In the genomic region with DNA sequence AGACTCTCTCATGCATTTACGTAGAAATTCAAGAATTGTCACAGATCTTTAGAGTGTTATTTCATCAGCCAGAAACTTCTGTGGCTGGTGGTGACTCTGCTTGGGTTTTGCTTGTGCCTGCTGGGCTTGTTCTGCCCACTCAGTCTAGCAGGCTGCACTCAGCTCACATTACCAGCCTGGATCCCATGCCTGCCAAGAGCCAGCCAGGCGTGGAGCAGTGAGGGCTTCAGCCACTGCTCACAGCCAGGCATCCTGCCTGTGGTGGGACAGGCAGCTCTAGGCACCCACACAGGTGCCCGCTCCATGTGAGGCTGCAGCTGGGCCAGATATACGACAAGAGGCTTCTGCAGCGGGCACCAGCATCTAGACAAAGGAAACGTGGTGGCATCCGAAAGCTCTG, we compare ENCODE assay signal across 14 cellular contexts.
"Had no signal": no experiment of that assay in that cellular context is flagged by ENCODE, and none has a peak within 500 bp of the region (broad histone marks: within the 10 kb centered on the region; RNA-seq: fewer than 3 reads in every experiment).

No MANE protein-coding gene starts in this region.

- H3K4me3 ChIP-seq: gastrocnemius medialis, heart right ventricle, left lung, thoracic aorta had no signal

- H3K9me3 Mint-ChIP-seq: activated naive CD8-positive, alpha-beta T cell treated with anti-CD3 and anti-CD28 coated beads for 36 hours had no signal

- H3K36me3 ChIP-seq: gastrocnemius medialis, heart right ventricle, left lung, thoracic aorta had no signal

- H3K27me3 ChIP-seq: gastrocnemius medialis, heart right ventricle, left lung had no signal

- H3K27me3 Mint-ChIP-seq: activated B cell treated with CpG ODN at 0.5 μM for 24 hours; activated naive CD8-positive, alpha-beta T cell treated with anti-CD3 and anti-CD28 coated beads for 36 hours; memory B cell; natural killer cell treated with Interleukin-12 subunit alpha and Interleukin-12 subunit beta and Interleukin-15 and Interleukin-18, amount 100 ng/mL, for 72 hours had no signal

- ATAC-seq: gastrocnemius medialis; heart right ventricle; left lung; stimulated activated effector memory CD8-positive, alpha-beta T cell treated with anti-CD3 and anti-CD28 coated beads, Interleukin-12 subunit alpha, Interleukin-12 subunit beta, amount 100 ng/mL, for 72 hours had no signal

- H3K27ac Mint-ChIP-seq: activated B cell treated with CpG ODN at 0.5 μM for 24 hours; activated naive CD8-positive, alpha-beta T cell treated with anti-CD3 and anti-CD28 coated beads for 36 hours; memory B cell; natural killer cell treated with Interleukin-12 subunit alpha and Interleukin-12 subunit beta and Interleukin-15 and Interleukin-18, amount 100 ng/mL, for 72 hours; stimulated activated effector memory CD8-positive, alpha-beta T cell treated with anti-CD3 and anti-CD28 coated beads, Interleukin-12 subunit alpha, Interleukin-12 subunit beta, amount 100 ng/mL, for 72 hours had no signal

- DNase-seq: activated B cell treated with CpG ODN at 0.5 μM for 24 hours; activated CD4-positive, alpha-beta T cell treated with anti-CD3 and anti-CD28 coated beads for 48 hours; activated CD8-positive, alpha-beta memory T cell treated with anti-CD3 and anti-CD28 coated beads, Interleukin-2, amount 50 U/mL, for 48 hours; activated naive CD8-positive, alpha-beta T cell treated with anti-CD3 and anti-CD28 coated beads for 36 hours; dermis blood vessel endothelial cell; gastrocnemius medialis; heart right ventricle; stimulated activated CD4-positive, alpha-beta T cell treated with anti-CD3 and anti-CD28 coated beads, Interleukin-12 subunit alpha, Interleukin-12 subunit beta, amount 100 ng/mL, for 4 hours; stimulated activated CD4-positive, alpha-beta T cell treated with anti-CD3 and anti-CD28 coated beads, Interleukin-2, amount 100 ng/mL, for 24 hours had no signal

- H3K36me3 Mint-ChIP-seq: activated naive CD8-positive, alpha-beta T cell treated with anti-CD3 and anti-CD28 coated beads for 36 hours; memory B cell; stimulated activated effector memory CD8-positive, alpha-beta T cell treated with anti-CD3 and anti-CD28 coated beads, Interleukin-12 subunit alpha, Interleukin-12 subunit beta, amount 100 ng/mL, for 72 hours had no signal

- H3K4me3 Mint-ChIP-seq: activated B cell treated with CpG ODN at 0.5 μM for 24 hours; activated naive CD8-positive, alpha-beta T cell treated with anti-CD3 and anti-CD28 coated beads for 36 hours; memory B cell; natural killer cell treated with Interleukin-12 subunit alpha and Interleukin-12 subunit beta and Interleukin-15 and Interleukin-18, amount 100 ng/mL, for 72 hours; stimulated activated effector memory CD8-positive, alpha-beta T cell treated with anti-CD3 and anti-CD28 coated beads, Interleukin-12 subunit alpha, Interleukin-12 subunit beta, amount 100 ng/mL, for 72 hours had no signal

- H3K4me1 Mint-ChIP-seq: activated B cell treated with CpG ODN at 0.5 μM for 24 hours; activated naive CD8-positive, alpha-beta T cell treated with anti-CD3 and anti-CD28 coated beads for 36 hours; memory B cell; stimulated activated effector memory CD8-positive, alpha-beta T cell treated with anti-CD3 and anti-CD28 coated beads, Interleukin-12 subunit alpha, Interleukin-12 subunit beta, amount 100 ng/mL, for 72 hours had no signal
